1 cellular context compared by ENCODE assay signal in the genomic region with DNA sequence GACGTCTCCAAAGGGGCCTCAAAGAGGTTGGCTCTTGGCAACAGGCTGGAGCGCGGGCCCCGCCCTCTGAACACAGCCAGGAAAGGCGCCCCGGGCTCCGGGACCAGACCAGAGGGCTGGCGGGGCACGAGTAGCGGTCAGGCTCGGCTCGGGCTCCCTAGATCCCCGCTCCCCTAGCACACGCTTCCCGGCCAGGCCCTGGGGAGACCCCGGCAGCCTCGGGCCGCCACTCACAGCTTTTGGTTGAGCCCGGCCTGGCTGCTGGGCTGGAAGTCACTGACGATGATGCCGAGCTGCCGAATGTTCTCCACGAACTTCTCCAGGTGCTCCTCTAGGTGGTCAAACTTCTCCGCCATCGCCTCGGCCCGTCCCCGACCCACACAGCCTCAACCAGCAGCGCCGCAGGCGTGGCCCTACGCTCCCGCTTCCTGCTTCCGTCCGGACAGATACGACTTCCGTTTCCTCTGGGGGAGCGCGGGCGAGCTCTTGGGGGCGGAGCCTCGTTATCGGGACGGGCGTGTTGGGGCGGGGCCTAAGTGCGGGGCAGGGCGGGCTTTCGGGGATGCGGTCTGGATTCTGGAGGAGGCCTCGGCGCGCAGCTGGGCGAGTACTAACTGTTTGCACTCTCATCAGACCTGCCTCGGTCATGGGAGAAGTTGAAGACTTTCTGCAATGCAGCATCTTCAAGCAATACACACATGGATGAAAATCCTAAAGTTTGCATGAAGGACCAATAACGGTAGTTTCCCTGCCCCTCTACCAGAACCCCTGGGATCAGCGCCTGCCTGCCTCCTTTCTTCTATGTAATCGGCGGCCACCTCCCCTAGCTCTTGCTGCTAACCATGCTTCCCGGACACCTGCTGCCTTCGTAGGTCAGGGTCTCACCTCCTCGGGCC.
TF ChIP-seq lines count a peak whose summit lies in the region.

A gene with protein sequence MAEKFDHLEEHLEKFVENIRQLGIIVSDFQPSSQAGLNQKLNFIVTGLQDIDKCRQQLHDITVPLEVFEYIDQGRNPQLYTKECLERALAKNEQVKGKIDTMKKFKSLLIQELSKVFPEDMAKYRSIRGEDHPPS (minus strand): TSS at position 420 of the 896 bp plus-strand sequence. CDS start 64 bp downstream, at position 356.

TF ChIP-seq in GM12878, 131 proteins besides CTCF, POLR2A, EP300 and RAD21 (continued from another document and continues in another):
- TF ChIP-seq, protein P1, sequence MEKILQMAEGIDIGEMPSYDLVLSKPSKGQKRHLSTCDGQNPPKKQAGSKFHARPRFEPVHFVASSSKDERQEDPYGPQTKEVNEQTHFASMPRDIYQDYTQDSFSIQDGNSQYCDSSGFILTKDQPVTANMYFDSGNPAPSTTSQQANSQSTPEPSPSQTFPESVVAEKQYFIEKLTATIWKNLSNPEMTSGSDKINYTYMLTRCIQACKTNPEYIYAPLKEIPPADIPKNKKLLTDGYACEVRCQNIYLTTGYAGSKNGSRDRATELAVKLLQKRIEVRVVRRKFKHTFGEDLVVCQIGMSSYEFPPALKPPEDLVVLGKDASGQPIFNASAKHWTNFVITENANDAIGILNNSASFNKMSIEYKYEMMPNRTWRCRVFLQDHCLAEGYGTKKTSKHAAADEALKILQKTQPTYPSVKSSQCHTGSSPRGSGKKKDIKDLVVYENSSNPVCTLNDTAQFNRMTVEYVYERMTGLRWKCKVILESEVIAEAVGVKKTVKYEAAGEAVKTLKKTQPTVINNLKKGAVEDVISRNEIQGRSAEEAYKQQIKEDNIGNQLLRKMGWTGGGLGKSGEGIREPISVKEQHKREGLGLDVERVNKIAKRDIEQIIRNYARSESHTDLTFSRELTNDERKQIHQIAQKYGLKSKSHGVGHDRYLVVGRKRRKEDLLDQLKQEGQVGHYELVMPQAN (conservative IDR thresholded peaks at IDR 0.05), result peak; percentile 87
- 0 out of 2 replicates have a peak, but pooled peaks have one; percentile 27 for TF ChIP-seq GATAD2B (conservative IDR thresholded peaks at IDR 0.05; ENCODE audit: low read depth)
- peak; percentile 51; the same call in 1 of the 2 replicates for TF ChIP-seq NBN (IDR thresholded peaks at IDR 0.05)
- TF ChIP-seq STAT1 (conservative IDR thresholded peaks at IDR 0.05), result no peak
- TF ChIP-seq IKZF2 (IDR thresholded peaks at IDR 0.05), result no peak; a peak in 1 of 4 replicates
- no peak for TF ChIP-seq ZZZ3 (IDR thresholded peaks at IDR 0.05; ENCODE audit: control insufficient read depth, insufficient read length, low read depth)
- TF ChIP-seq KLF5 (IDR thresholded peaks at IDR 0.05; ENCODE audit: partially characterized antibody), result no peak
- TF ChIP-seq YY1 (IDR thresholded peaks at IDR 0.05; ENCODE audit: low read depth, low read length), result peak; percentile 88
- TF ChIP-seq NR2F1 (conservative IDR thresholded peaks at IDR 0.05), result no peak
- TF ChIP-seq ZNF622 (IDR thresholded peaks at IDR 0.05), result no peak
- TF ChIP-seq CHD4 (IDR thresholded peaks at IDR 0.05), result no peak
- no peak for TF ChIP-seq RFX5 (IDR thresholded peaks at IDR 0.05; ENCODE audit: low read depth, low read length)
- no peak for TF ChIP-seq YBX1 (IDR thresholded peaks at IDR 0.05)
- TF ChIP-seq KAT2A (conservative IDR thresholded peaks at IDR 0.05; ENCODE audit: control insufficient read depth, low read depth, low read length), result no peak
- TF ChIP-seq SMARCA5 (IDR thresholded peaks at IDR 0.05), result peak; percentile 14; the same call in 1 of the 2 replicates
- TF ChIP-seq EED (IDR thresholded peaks at IDR 0.05; ENCODE audit: low read depth), result no peak
- no peak for TF ChIP-seq SUZ12 (IDR thresholded peaks at IDR 0.05; ENCODE audit: unreplicated experiment)
- peak; percentile 76; the same call in 1 of the 2 replicates for TF ChIP-seq HDGF (IDR thresholded peaks at IDR 0.05)
- no peak for TF ChIP-seq MEF2B (IDR thresholded peaks at IDR 0.05; ENCODE audit: partially characterized antibody, poor library complexity, severe bottlenecking)
- no peak for TF ChIP-seq SMAD1 (IDR thresholded peaks at IDR 0.05; ENCODE audit: low read depth, partially characterized antibody)
- TF ChIP-seq NFIC (IDR thresholded peaks at IDR 0.05; ENCODE audit: low read depth, low read length), result no peak
- no peak for TF ChIP-seq ZSCAN29 (IDR thresholded peaks at IDR 0.05)
- TF ChIP-seq, protein P2, sequence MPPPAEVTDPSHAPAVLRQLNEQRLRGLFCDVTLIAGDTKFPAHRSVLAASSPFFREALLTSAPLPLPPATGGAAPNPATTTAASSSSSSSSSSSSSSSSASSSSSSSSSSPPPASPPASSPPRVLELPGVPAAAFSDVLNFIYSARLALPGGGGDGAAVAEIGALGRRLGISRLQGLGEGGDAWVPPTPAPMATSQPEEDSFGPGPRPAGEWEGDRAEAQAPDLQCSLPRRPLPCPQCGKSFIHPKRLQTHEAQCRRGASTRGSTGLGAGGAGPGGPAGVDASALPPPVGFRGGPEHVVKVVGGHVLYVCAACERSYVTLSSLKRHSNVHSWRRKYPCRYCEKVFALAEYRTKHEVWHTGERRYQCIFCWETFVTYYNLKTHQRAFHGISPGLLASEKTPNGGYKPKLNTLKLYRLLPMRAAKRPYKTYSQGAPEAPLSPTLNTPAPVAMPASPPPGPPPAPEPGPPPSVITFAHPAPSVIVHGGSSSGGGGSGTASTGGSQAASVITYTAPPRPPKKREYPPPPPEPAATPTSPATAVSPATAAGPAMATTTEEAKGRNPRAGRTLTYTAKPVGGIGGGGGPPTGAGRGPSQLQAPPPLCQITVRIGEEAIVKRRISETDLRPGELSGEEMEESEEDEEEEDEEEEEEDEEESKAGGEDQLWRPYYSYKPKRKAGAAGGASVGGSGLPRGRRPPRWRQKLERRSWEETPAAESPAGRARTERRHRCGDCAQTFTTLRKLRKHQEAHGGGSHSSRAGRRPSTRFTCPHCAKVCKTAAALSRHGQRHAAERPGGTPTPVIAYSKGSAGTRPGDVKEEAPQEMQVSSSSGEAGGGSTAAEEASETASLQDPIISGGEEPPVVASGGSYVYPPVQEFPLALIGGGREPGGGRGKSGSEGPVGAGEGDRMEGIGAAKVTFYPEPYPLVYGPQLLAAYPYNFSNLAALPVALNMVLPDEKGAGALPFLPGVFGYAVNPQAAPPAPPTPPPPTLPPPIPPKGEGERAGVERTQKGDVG (CRISPR knock-in tag; IDR thresholded peaks at IDR 0.05), result no peak
- no peak for TF ChIP-seq WRNIP1 (IDR thresholded peaks at IDR 0.05; ENCODE audit: borderline replicate concordance, low read depth, low read length)
- TF ChIP-seq NRF1 (conservative IDR thresholded peaks at IDR 0.05; ENCODE audit: low read depth, low read length), result no peak
- no peak for TF ChIP-seq NFXL1 (IDR thresholded peaks at IDR 0.05; ENCODE audit: borderline replicate concordance)
- TF ChIP-seq, protein P3, sequence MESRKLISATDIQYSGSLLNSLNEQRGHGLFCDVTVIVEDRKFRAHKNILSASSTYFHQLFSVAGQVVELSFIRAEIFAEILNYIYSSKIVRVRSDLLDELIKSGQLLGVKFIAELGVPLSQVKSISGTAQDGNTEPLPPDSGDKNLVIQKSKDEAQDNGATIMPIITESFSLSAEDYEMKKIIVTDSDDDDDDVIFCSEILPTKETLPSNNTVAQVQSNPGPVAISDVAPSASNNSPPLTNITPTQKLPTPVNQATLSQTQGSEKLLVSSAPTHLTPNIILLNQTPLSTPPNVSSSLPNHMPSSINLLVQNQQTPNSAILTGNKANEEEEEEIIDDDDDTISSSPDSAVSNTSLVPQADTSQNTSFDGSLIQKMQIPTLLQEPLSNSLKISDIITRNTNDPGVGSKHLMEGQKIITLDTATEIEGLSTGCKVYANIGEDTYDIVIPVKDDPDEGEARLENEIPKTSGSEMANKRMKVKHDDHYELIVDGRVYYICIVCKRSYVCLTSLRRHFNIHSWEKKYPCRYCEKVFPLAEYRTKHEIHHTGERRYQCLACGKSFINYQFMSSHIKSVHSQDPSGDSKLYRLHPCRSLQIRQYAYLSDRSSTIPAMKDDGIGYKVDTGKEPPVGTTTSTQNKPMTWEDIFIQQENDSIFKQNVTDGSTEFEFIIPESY (IDR thresholded peaks at IDR 0.05), result no peak
- peak; percentile 90; the same call in 1 of the 2 replicates for TF ChIP-seq POLR2AphosphoS5 (IDR thresholded peaks at IDR 0.05; ENCODE audit: low read length)
- TF ChIP-seq RUNX3 (IDR thresholded peaks at IDR 0.05; ENCODE audit: low read length), result 0 out of 2 replicates have a peak, but pooled peaks have one; percentile 14
- TF ChIP-seq, protein P4, sequence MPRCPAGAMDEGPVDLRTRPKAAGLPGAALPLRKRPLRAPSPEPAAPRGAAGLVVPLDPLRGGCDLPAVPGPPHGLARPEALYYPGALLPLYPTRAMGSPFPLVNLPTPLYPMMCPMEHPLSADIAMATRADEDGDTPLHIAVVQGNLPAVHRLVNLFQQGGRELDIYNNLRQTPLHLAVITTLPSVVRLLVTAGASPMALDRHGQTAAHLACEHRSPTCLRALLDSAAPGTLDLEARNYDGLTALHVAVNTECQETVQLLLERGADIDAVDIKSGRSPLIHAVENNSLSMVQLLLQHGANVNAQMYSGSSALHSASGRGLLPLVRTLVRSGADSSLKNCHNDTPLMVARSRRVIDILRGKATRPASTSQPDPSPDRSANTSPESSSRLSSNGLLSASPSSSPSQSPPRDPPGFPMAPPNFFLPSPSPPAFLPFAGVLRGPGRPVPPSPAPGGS (IDR thresholded peaks at IDR 0.05; ENCODE audit: borderline replicate concordance, insufficient read depth, low read depth, low read length, poor library complexity, severe bottlenecking), result no peak
- peak; percentile 90 for TF ChIP-seq MXI1 (IDR thresholded peaks at IDR 0.05; ENCODE audit: low read depth, low read length)
- TF ChIP-seq SMC3 (IDR thresholded peaks at IDR 0.05; ENCODE audit: borderline replicate concordance, low read length), result no peak
- TF ChIP-seq FOS (IDR thresholded peaks at IDR 0.05; ENCODE audit: borderline replicate concordance, extremely low read depth, insufficient read length), result no peak
- peak; percentile 57; the same call in 1 of the 2 replicates for TF ChIP-seq SPI1 (IDR thresholded peaks at IDR 0.05; ENCODE audit: borderline replicate concordance, insufficient read depth, low read depth, low read length)
- TF ChIP-seq NFYA (IDR thresholded peaks at IDR 0.05; ENCODE audit: borderline replicate concordance, low read depth, low read length), result no peak
- no peak for TF ChIP-seq CEBPB (IDR thresholded peaks at IDR 0.05; ENCODE audit: borderline replicate concordance in 1 of 2, low read depth in 2 of 2, low read length in 2 of 2)
- TF ChIP-seq ESRRA (IDR thresholded peaks at IDR 0.05; ENCODE audit: low read length), result no peak
- TF ChIP-seq CREM (IDR thresholded peaks at IDR 0.05; ENCODE audit: low read depth), result peak; percentile 30; the same call in 1 of the 2 replicates
- TF ChIP-seq ASH2L (IDR thresholded peaks at IDR 0.05; ENCODE audit: borderline replicate concordance, low read depth), result no peak
- TF ChIP-seq, protein P5, sequence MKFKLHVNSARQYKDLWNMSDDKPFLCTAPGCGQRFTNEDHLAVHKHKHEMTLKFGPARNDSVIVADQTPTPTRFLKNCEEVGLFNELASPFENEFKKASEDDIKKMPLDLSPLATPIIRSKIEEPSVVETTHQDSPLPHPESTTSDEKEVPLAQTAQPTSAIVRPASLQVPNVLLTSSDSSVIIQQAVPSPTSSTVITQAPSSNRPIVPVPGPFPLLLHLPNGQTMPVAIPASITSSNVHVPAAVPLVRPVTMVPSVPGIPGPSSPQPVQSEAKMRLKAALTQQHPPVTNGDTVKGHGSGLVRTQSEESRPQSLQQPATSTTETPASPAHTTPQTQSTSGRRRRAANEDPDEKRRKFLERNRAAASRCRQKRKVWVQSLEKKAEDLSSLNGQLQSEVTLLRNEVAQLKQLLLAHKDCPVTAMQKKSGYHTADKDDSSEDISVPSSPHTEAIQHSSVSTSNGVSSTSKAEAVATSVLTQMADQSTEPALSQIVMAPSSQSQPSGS (IDR thresholded peaks at IDR 0.05; ENCODE audit: low read length), result no peak
- no peak for TF ChIP-seq SUPT20H (IDR thresholded peaks at IDR 0.05; ENCODE audit: borderline replicate concordance, control insufficient read depth, low read depth, low read length)
- TF ChIP-seq, protein P6, sequence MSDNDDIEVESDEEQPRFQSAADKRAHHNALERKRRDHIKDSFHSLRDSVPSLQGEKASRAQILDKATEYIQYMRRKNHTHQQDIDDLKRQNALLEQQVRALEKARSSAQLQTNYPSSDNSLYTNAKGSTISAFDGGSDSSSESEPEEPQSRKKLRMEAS (IDR thresholded peaks at IDR 0.05; ENCODE audit: low read depth, low read length), result 0 out of 2 replicates have a peak, but pooled peaks have one; percentile 43
- no peak for TF ChIP-seq FOXK2 (IDR thresholded peaks at IDR 0.05)
- peak; percentile 89 for TF ChIP-seq GABPA (IDR thresholded peaks at IDR 0.05; ENCODE audit: low read depth)
- 0 out of 3 replicates have a peak, but pooled peaks have one; percentile 45 for TF ChIP-seq POU2F2 (IDR thresholded peaks at IDR 0.05; ENCODE audit: borderline replicate concordance, low read depth, low read length)
- no peak for TF ChIP-seq SRF (IDR thresholded peaks at IDR 0.05; ENCODE audit: low read depth in 2 of 2, low read length in 2 of 2)
- TF ChIP-seq, protein P7, sequence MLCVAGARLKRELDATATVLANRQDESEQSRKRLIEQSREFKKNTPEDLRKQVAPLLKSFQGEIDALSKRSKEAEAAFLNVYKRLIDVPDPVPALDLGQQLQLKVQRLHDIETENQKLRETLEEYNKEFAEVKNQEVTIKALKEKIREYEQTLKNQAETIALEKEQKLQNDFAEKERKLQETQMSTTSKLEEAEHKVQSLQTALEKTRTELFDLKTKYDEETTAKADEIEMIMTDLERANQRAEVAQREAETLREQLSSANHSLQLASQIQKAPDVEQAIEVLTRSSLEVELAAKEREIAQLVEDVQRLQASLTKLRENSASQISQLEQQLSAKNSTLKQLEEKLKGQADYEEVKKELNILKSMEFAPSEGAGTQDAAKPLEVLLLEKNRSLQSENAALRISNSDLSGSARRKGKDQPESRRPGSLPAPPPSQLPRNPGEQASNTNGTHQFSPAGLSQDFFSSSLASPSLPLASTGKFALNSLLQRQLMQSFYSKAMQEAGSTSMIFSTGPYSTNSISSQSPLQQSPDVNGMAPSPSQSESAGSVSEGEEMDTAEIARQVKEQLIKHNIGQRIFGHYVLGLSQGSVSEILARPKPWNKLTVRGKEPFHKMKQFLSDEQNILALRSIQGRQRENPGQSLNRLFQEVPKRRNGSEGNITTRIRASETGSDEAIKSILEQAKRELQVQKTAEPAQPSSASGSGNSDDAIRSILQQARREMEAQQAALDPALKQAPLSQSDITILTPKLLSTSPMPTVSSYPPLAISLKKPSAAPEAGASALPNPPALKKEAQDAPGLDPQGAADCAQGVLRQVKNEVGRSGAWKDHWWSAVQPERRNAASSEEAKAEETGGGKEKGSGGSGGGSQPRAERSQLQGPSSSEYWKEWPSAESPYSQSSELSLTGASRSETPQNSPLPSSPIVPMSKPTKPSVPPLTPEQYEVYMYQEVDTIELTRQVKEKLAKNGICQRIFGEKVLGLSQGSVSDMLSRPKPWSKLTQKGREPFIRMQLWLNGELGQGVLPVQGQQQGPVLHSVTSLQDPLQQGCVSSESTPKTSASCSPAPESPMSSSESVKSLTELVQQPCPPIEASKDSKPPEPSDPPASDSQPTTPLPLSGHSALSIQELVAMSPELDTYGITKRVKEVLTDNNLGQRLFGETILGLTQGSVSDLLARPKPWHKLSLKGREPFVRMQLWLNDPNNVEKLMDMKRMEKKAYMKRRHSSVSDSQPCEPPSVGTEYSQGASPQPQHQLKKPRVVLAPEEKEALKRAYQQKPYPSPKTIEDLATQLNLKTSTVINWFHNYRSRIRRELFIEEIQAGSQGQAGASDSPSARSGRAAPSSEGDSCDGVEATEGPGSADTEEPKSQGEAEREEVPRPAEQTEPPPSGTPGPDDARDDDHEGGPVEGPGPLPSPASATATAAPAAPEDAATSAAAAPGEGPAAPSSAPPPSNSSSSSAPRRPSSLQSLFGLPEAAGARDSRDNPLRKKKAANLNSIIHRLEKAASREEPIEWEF (IDR thresholded peaks at IDR 0.05; ENCODE audit: insufficient replicate concordance, low read depth, low read length), result no peak
- no peak for TF ChIP-seq RELA (IDR thresholded peaks at IDR 0.05; ENCODE audit: borderline replicate concordance, partially characterized antibody)
